1 cellular context compared by ENCODE assay signal in the genomic region with DNA sequence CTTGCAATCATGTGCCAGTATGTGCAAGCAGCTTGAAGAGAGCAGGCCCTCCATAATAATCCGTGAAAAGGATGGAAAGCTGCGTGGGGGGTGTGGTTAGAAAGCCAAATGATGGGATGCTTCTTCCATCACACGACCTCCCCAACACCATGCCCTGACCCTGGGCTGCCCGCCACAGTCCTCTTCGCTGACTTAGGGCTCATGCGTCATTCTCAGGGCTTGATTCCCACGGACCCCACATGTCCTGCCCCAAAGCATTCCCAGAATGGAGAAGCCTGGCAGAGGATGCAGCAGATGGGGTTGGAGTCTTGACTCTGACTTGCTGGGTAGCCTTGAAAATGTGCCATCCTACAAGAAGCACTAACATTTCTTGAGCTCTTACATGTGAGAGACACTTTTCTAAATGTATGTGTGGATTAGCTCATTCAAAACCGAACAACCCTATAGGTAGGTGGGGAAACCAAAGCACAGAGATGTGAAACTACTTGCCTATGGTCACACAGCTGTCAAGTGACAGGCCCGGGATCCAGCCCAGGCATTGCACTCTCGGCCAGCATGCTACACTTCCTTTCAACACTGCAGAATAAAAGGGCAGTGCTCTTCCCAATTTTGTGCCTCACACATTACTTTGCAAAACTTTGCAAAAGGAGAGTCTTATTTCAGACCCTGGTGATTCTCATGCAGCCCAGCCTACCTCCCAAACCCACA.
TF ChIP-seq lines count a peak whose summit lies in the region.

No MANE protein-coding gene starts in this region.

TF ChIP-seq in IMR-90, 13 proteins besides CTCF, POLR2A, EP300 and RAD21:
- TF ChIP-seq CEBPB (IDR thresholded peaks at IDR 0.05; ENCODE audit: low read depth, low read length): no peak
- TF ChIP-seq MAZ (IDR thresholded peaks at IDR 0.05; ENCODE audit: borderline replicate concordance, low read depth, low read length): no peak
